Comparison of ENCODE assay signal across 7 cellular contexts in genomic region chr21:43775190-43775589, GRCh38. TPM values are rescaled to one million over a fixed set of nuclear protein-coding genes. Genes with fewer than 3 reads are reported as not detected.
A peak's percentile ranks its signal among the peaks of the same experiment; 100 is the strongest.
DNase-seq lines count a peak whose midpoint lies in the region; ATAC-seq and TF ChIP-seq lines count a peak whose summit lies in the region.

No MANE protein-coding gene starts in this region.

- intact Hi-C loops in stomach (cut with DNase I; ENCODE audit: low total_unique reads), result no loop called here
- intact Hi-C loops in left colon (cut with DNase I, micrococcal nuclease), result no loop called here

- TF ChIP-seq CTCF in HL-60 (IDR thresholded peaks at IDR 0.05; ENCODE audit: insufficient read depth, low read length), result no peak
- no peak for TF ChIP-seq CTCF in stomach (IDR thresholded peaks at IDR 0.05)

- no peak for TF ChIP-seq POLR2A in stomach (IDR thresholded peaks at IDR 0.05)

- no peak for TF ChIP-seq EP300 in stomach (IDR thresholded peaks at IDR 0.05)

- peaks cover 22 to 29% of the 10 kb centered on the region in 2 donors for H3K36me3 Mint-ChIP-seq in activated naive CD4-positive, alpha-beta T cell treated with anti-CD3 and anti-CD28 coated beads, Interleukin-2, amount 50 U/mL, for 72 hours

- H3K27ac Mint-ChIP-seq in activated naive CD4-positive, alpha-beta T cell treated with anti-CD3 and anti-CD28 coated beads, Interleukin-2, amount 50 U/mL, for 72 hours, result peak overlapping the region; percentile 47 to 81

- H3K9me3 ChIP-seq in iPS-18c (ENCODE audit: control insufficient read depth, insufficient read depth, low read length) (no peaks in the 10 kb centered on the region), stomach (no peaks in the 10 kb centered on the region)

- peaks cover 14 to 25% (median 21%) of the 10 kb centered on the region in 4 donors for H3K36me3 ChIP-seq in stomach

- H3K27me3 ChIP-seq in HL-60 (ENCODE audit: insufficient read depth, poor library complexity, severe bottlenecking), result no peaks in the 10 kb centered on the region
- no peaks in the 10 kb centered on the region for H3K27me3 ChIP-seq in stomach

- H3K4me3 ChIP-seq in HL-60 (replicated peaks; ENCODE audit: insufficient read depth, low read length), result peak overlapping the region; percentile 61
- H3K4me3 ChIP-seq in iPS-18c (ENCODE audit: insufficient read depth, low read depth, low read length), result peak overlapping the region; percentile 82
- peak overlapping the region; percentile 72 to 95 (median 80) for H3K4me3 ChIP-seq in stomach

- H3K27ac ChIP-seq in HL-60 (replicated peaks) (no peak overlapping the region), stomach (peak overlapping the region in 3 of 5 donors; percentile 84 to 95 (median 95))

- no peak for DNase-seq in HL-60 (ENCODE audit: low read depth in 1 of 2, low spot score in 1 of 2)
- DNase-seq in activated naive CD4-positive, alpha-beta T cell treated with anti-CD3 and anti-CD28 coated beads, Interleukin-2, amount 50 U/mL, for 72 hours (ENCODE audit: low spot score in 2 of 2), result no peak
- no peak for DNase-seq in stomach
- no peak for DNase-seq in left colon
- no peak for DNase-seq in activated effector memory CD4-positive, alpha-beta T cell treated with Interleukin-2 at 50 U/mL for 16 hours
- DNase-seq in stimulated activated CD4-positive, alpha-beta T cell treated with anti-CD3 and anti-CD28 coated beads, Interleukin-2, amount 100 ng/mL, for 24 hours, result no peak

- peaks cover 13 to 35% (median 23%) of the 10 kb centered on the region in 4 donors for H3K4me1 ChIP-seq in stomach

- H3K9me3 Mint-ChIP-seq in activated naive CD4-positive, alpha-beta T cell treated with anti-CD3 and anti-CD28 coated beads, Interleukin-2, amount 50 U/mL, for 72 hours, result no peaks in the 10 kb centered on the region

- ATAC-seq in activated naive CD4-positive, alpha-beta T cell treated with anti-CD3 and anti-CD28 coated beads, Interleukin-2, amount 50 U/mL, for 72 hours, result no peak
- no peak for ATAC-seq in left colon

- 61 to 74% (median 69%) methylated on average over 12 of the region's 12 CpGs for WGBS in stomach, 5 donors

RNA-seq across cellular contexts. Expression of gene CSTB, which starts 0.9 kb away (rescaled TPM):
- 10 to 100 TPM; 19.8 to 36.7 TPM for total RNA-seq in activated naive CD4-positive, alpha-beta T cell treated with anti-CD3 and anti-CD28 coated beads, Interleukin-2, amount 50 U/mL, for 72 hours
- 10 to 100 TPM in 3 of 5 donors, 1 to 10 TPM in 1, under 1 TPM in 1; 0.58 to 36.4 (median 13.0) TPM for total RNA-seq in stomach
- 100 to 1,000 TPM in 1 of 3 donors, 10 to 100 TPM in 2; 82.5 to 403 (median 97.0) TPM for polyA plus RNA-seq in stomach
- 10 to 100 TPM; 69.1 to 74.4 TPM for total RNA-seq in left colon

RNA-seq across cellular contexts. Expression of gene RRP1, which starts 14.2 kb away (rescaled TPM):
- 10 to 100 TPM; 29.9 to 54.1 TPM for total RNA-seq in activated naive CD4-positive, alpha-beta T cell treated with anti-CD3 and anti-CD28 coated beads, Interleukin-2, amount 50 U/mL, for 72 hours
- total RNA-seq in stomach (10 to 100 TPM; 11.9 to 25.6 (median 18.2) TPM), left colon (10 to 100 TPM; 13.0 to 18.5 TPM)
- polyA plus RNA-seq in stomach, result 10 to 100 TPM; 10.6 to 17.2 (median 15.6) TPM

RNA-seq across cellular contexts. Expression of gene PDXK, which starts 56.3 kb away (rescaled TPM):
- 100 to 1,000 TPM in 1 of 2 donors, 10 to 100 TPM in 1; 70.3 to 121 TPM for total RNA-seq in activated naive CD4-positive, alpha-beta T cell treated with anti-CD3 and anti-CD28 coated beads, Interleukin-2, amount 50 U/mL, for 72 hours
- 100 to 1,000 TPM in 1 of 5 donors, 10 to 100 TPM in 4; 41.9 to 139 (median 57.5) TPM for total RNA-seq in stomach
- polyA plus RNA-seq in stomach, result 10 to 100 TPM; 36.7 to 53.1 (median 51.5) TPM
- 100 to 1,000 TPM; 144 to 188 TPM for total RNA-seq in left colon
